25 cellular contexts compared by ENCODE assay signal in genomic region chr2:16156411-16156810, GRCh38.
DNase-seq lines count a peak whose midpoint lies in the region; TF ChIP-seq lines count a peak whose summit lies in the region.
"Had no signal": no experiment of that assay in that cellular context is flagged by ENCODE, and none has a peak within 500 bp of the region (broad histone marks: within the 10 kb centered on the region; RNA-seq: fewer than 3 reads in every experiment).

No MANE protein-coding gene starts in this region.

- H3K9me3 ChIP-seq in BE2C = peaks cover 37% of the 10 kb centered on the region
- H3K9me3 ChIP-seq: A549; BLaER1; BLaER1 treated with 17β-estradiol and CSF1 and Interleukin-3, amounts not matched to agents 10 nM and 100 nM; Caco-2 had no signal

- peaks cover 20% of the 10 kb centered on the region for H3K4me1 ChIP-seq in BE2C
- H3K4me1 ChIP-seq: A549; BLaER1; BLaER1 treated with 17β-estradiol and CSF1 and Interleukin-3, amounts not matched to agents 10 nM and 100 nM; Caco-2 had no signal

- TF ChIP-seq CTCF in BE2C (IDR thresholded peaks at IDR 0.05; ENCODE audit: low read depth, low read length) = no peak

- no peaks in the 10 kb centered on the region for H3K27me3 ChIP-seq in BE2C
- H3K27me3 ChIP-seq: BLaER1; BLaER1 treated with 17β-estradiol and CSF1 and Interleukin-3, amounts not matched to agents 10 nM and 100 nM had no signal

- DNase-seq in DMS53 (lab: John Stamatoyannopoulos, UW) (peak; percentile 36), DMS53 treated with DMSO at 0.1 percent for 48 hours (lab: John Stamatoyannopoulos, UW; ENCODE audit: unreplicated experiment) (no peak), BE2C (peak; percentile 28), SK-N-DZ (ENCODE audit: low spot score) (peak; percentile 93), NCI-H146 (lab: John Stamatoyannopoulos, UW) (no peak), NCI-H226 (no peak)
- DNase-seq: 8988T; ACHN; AML-193; C1 segment of cervical spinal cord; Caco-2; Calu3; CD4-positive, alpha-beta memory T cell; CD4-positive, alpha-beta T cell; CD4-positive, CD25-positive, alpha-beta regulatory T cell; CD8-positive, alpha-beta memory T cell; CD8-positive, alpha-beta T cell; COR-L47; DMS 273 treated with DMSO at 0.1 percent for 48 hours; DMS153; DND-41; EL had no signal

- no peaks in the 10 kb centered on the region for H3K36me3 ChIP-seq in BE2C
- H3K36me3 ChIP-seq: BLaER1; BLaER1 treated with 17β-estradiol and CSF1 and Interleukin-3, amounts not matched to agents 10 nM and 100 nM had no signal

- no peak overlapping the region for H3K4me3 ChIP-seq in BE2C (ENCODE audit: low read depth, low read length)
- H3K4me3 ChIP-seq: A549; BLaER1; BLaER1 treated with 17β-estradiol and CSF1 and Interleukin-3, amounts not matched to agents 10 nM and 100 nM had no signal

Comparison
In these comparisons a context has a peak if more than half of its experiments do, and no peak if none do; other contexts are left out.
1. DNase-seq: peak in DMS53 (single experiment), BE2C (single experiment) and SK-N-DZ (single experiment); none in DMS53 treated with DMSO at 0.1 percent for 48 hours (single experiment), NCI-H146 (single experiment) and NCI-H226 (single experiment).